Comparison of ENCODE assay signal across 8 cellular contexts in genomic region chr16:79047337-79047736, GRCh38.
A peak's percentile ranks its signal among the peaks of the same experiment; 100 is the strongest.
DNase-seq lines count a peak whose midpoint lies in the region; ATAC-seq and TF ChIP-seq lines count a peak whose summit lies in the region.

No MANE protein-coding gene starts in this region.

- no peak overlapping the region for H3K4me3 ChIP-seq in liver (ENCODE audit: low read depth in 1 of 3, low read length in 3 of 3)

- TF ChIP-seq CTCF in liver (IDR thresholded peaks at IDR 0.05; ENCODE audit: low read depth, low read length, missing input control) = peak; percentile 52

- no peak overlapping the region for H3K9ac ChIP-seq in liver (ENCODE audit: low read depth in 1 of 2, low read length in 2 of 2)

- H3K9me3 ChIP-seq in liver (ENCODE audit: control insufficient read depth in 4 of 4, low read length in 3 of 4) = no peaks in the 10 kb centered on the region

- H3K36me3 ChIP-seq in liver (ENCODE audit: control insufficient read depth in 4 of 4, insufficient read depth in 3 of 4, low read depth in 1 of 4, low read length in 3 of 4) = no peaks in the 10 kb centered on the region

- ATAC-seq in GM19351 (IDR thresholded peaks at IDR 0.05; ENCODE audit: unreplicated experiment) (peak; percentile 66), GM18517 (IDR thresholded peaks at IDR 0.05; ENCODE audit: unreplicated experiment) (no peak)

- H3K4me1 ChIP-seq in liver (ENCODE audit: control insufficient read depth in 4 of 4, insufficient read depth in 4 of 4, low read length in 3 of 4) = peaks cover 0 to 3% (median 1%) of the 10 kb centered on the region in 4 donors

- peak; percentile 55 for DNase-seq in DMS53 (lab: John Stamatoyannopoulos, UW)
- DNase-seq in DMS53 treated with DMSO at 0.1 percent for 48 hours (lab: John Stamatoyannopoulos, UW; ENCODE audit: unreplicated experiment) = no peak
- peak; percentile 21 for DNase-seq in SW480 (ENCODE audit: low spot score)
- DNase-seq in GF-D8 (lab: John Stamatoyannopoulos, UW) = no peak
- DNase-seq in iPS-NIHi7 (ENCODE audit: extremely low spot score) = no peak

- H3K27ac ChIP-seq in liver (ENCODE audit: low read depth in 1 of 2, low read length in 2 of 2) = no peak overlapping the region

- no peaks in the 10 kb centered on the region for H3K27me3 ChIP-seq in liver (ENCODE audit: control insufficient read depth in 4 of 4, insufficient read depth in 4 of 4, low read length in 3 of 4)

- TF ChIP-seq RAD21 in liver (IDR thresholded peaks at IDR 0.05) = peak; percentile 68 to 75

- WGBS in liver = 66% methylated on average over 3 of the region's 3 CpGs

TF ChIP-seq in liver, 16 proteins besides CTCF, POLR2A, EP300 and RAD21:
- TF ChIP-seq NR2F2 (IDR thresholded peaks at IDR 0.05) (no peak), SP1 (IDR thresholded peaks at IDR 0.05) (no peak), ATF3 (IDR thresholded peaks at IDR 0.05) (no peak), HNF4G (IDR thresholded peaks at IDR 0.05) (no peak), FOXA1 (IDR thresholded peaks at IDR 0.05) (no peak), EGR1 (IDR thresholded peaks at IDR 0.05; ENCODE audit: low read depth in 2 of 2) (no peak), MAX (IDR thresholded peaks at IDR 0.05) (no peak)
TF ChIP-seq in liver: peak in this region for 0.

Comparison
In these comparisons a context has a peak if more than half of its experiments do, and no peak if none do; other contexts are left out.
1. DNase-seq: peak in DMS53 (single experiment) and SW480 (single experiment); none in DMS53 treated with DMSO at 0.1 percent for 48 hours (single experiment), GF-D8 (single experiment) and iPS-NIHi7 (single experiment).